ENCODE assay signal across 9 cellular contexts in genomic region chr2:176454893-176455810, GRCh38.
A peak's percentile ranks its signal among the peaks of the same experiment; 100 is the strongest.
DNase-seq lines count a peak whose midpoint lies in the region; ATAC-seq, FAIRE-seq and TF ChIP-seq lines count a peak whose summit lies in the region.
"Had no signal": no experiment of that assay in that cellular context is flagged by ENCODE, and none has a peak within 500 bp of the region (broad histone marks: within the 10 kb centered on the region; RNA-seq: fewer than 3 reads in every experiment).

No MANE protein-coding gene starts in this region.

- H3K4me2 ChIP-seq in HepG2 (ENCODE audit: low read depth, low read length): no peak overlapping the region

- no peak overlapping the region for H2AFZ ChIP-seq in HepG2 (ENCODE audit: low read length)

- H3K27me3 Mint-ChIP-seq in chondrocyte (ENCODE audit: low read depth): peaks cover 59% of the 10 kb centered on the region

- WGBS in HepG2 (ENCODE audit: low lambda C conversion rate): under 1% methylated on average over 11 of the region's 11 CpGs

- POLR2A ChIA-PET in HepG2 (lab: Yijun Ruan, JAX): interaction anchor here (0.7 to 1.3 kb wide), 4 partner anchors 9 to 315 kb away, joined by 3 to 4 read pairs (median 3); partner anchors contain the start of gene MTX2

- H3K79me2 ChIP-seq in HepG2 (ENCODE audit: insufficient read depth, low read length): no peaks in the 10 kb centered on the region

- H3K36me3 ChIP-seq in HepG2 (replicated peaks in 1 of 2; ENCODE audit: control insufficient read depth in 1 of 2, insufficient read depth in 2 of 2, low read length in 2 of 2): no peaks in the 10 kb centered on the region

- no peak overlapping the region for H3K4me3 ChIP-seq in HepG2 (replicated peaks in 1 of 3; ENCODE audit: insufficient read depth in 1 of 3, low read depth in 2 of 3, low read length in 3 of 3)

- H3K27me3 ChIP-seq in HepG2 (ENCODE audit: control insufficient read depth in 1 of 2, insufficient read depth in 2 of 2, low read length in 2 of 2): peaks cover 2 to 4% of the 10 kb centered on the region in 2 experiments; a peak in 1 of 5 replicates

- no peaks in the 10 kb centered on the region for H3K9me3 ChIP-seq in HepG2 (ENCODE audit: low read length)

- no peak overlapping the region for H3K4me3 Mint-ChIP-seq in chondrocyte (ENCODE audit: unreplicated experiment)

- peak; percentile 72 for DNase-seq in EL
- DNase-seq in NCI-H226: peak; percentile 35
- DNase-seq in activated CD4-positive, CD25-positive, alpha-beta regulatory T cell treated with anti-CD3 and anti-CD28 coated beads, Interleukin-2, amount 50 U/mL, for 72 hours: peak; percentile 84
- no peak for DNase-seq in chondrocyte (ENCODE audit: low spot score)
- DNase-seq in HepG2 (ENCODE audit: low spot score): peak; percentile 58
- DNase-seq in stimulated activated CD4-positive, alpha-beta T cell treated with anti-CD3 and anti-CD28 coated beads, Interleukin-4, amount 100 ng/mL, for 4 hours: peak; percentile 62 to 82

- TF ChIP-seq RAD21 in HepG2 (CRISPR knock-in tag; IDR thresholded peaks at IDR 0.05): peak; percentile 82

- in situ Hi-C loops in HepG2 (cut with HindIII; ENCODE audit: extremely low pct_ligation_motif_present, low pct_unique_long_range_greater_than_20kb): loop anchor here (5.0 to 10.0 kb wide), 2 partner anchors 180 to 313 kb away; no protein-coding TSS in a partner anchor

- H3K4me1 Mint-ChIP-seq in chondrocyte (ENCODE audit: low read depth): no peaks in the 10 kb centered on the region

- no peaks in the 10 kb centered on the region for H3K9me3 Mint-ChIP-seq in chondrocyte (ENCODE audit: low read depth)

- CTCF ChIA-PET in HepG2 (lab: Yijun Ruan, JAX; ENCODE audit: low intra/inter-chr PET ratio, low total read pairs): interaction anchor here (0.8 to 5.7 kb wide), 3 partner anchors 197 to 328 kb away, joined by 3 to 83 read pairs (median 14); no protein-coding TSS in a partner anchor

- no peak overlapping the region for H3K27ac ChIP-seq in HepG2 (ENCODE audit: extremely low read length, insufficient read depth, low read length)
- H3K27ac ChIP-seq: epithelial cell of prostate had no signal

- no peak overlapping the region for H3K9ac ChIP-seq in HepG2 (ENCODE audit: insufficient read depth, low read depth, low read length)

- TF ChIP-seq POLR2A in HepG2 (IDR thresholded peaks at IDR 0.05; ENCODE audit: insufficient read depth in 1 of 2, low read depth in 2 of 2, low read length in 2 of 2): no peak

- ATAC-seq in HG03064 (IDR thresholded peaks at IDR 0.05; ENCODE audit: low read depth, unreplicated experiment) (peak; percentile 67), HepG2 (peak; percentile 83), HG02981 (IDR thresholded peaks at IDR 0.05; ENCODE audit: unreplicated experiment) (no peak)

- peak; percentile 85 for FAIRE-seq in HepG2 (lab: Jason Lieb, UNC)

- no peaks in the 10 kb centered on the region for H4K20me1 ChIP-seq in HepG2 (ENCODE audit: insufficient read depth, low read length)

- H3K4me1 ChIP-seq in HepG2 (ENCODE audit: insufficient read depth, low read length): no peaks in the 10 kb centered on the region

- H3K27ac Mint-ChIP-seq in chondrocyte (ENCODE audit: unreplicated experiment): no peak overlapping the region

- intact Hi-C loops in HepG2 (cut with micrococcal nuclease; ENCODE audit: unreplicated experiment): loop anchor here (1.0 to 2.0 kb wide), 2 partner anchors 184 to 315 kb away; no protein-coding TSS in a partner anchor

- no peaks in the 10 kb centered on the region for H3K36me3 Mint-ChIP-seq in chondrocyte (ENCODE audit: low read depth)

- TF ChIP-seq CTCF in chondrocyte (IDR thresholded peaks at IDR 0.05): peak; percentile 94
- peak; percentile 83 for TF ChIP-seq CTCF in HepG2 (CRISPR knock-in tag; IDR thresholded peaks at IDR 0.05)

- no TSS peak for BruUV-seq in HepG2 (replicated peaks; lab: Mats Ljungman, UMichigan)

- TF ChIP-seq EP300 in HepG2 (IDR thresholded peaks at IDR 0.05; ENCODE audit: low read depth in 2 of 2, low read length in 2 of 2): no peak
- no peak for TF ChIP-seq EP300 in HepG2 (CRISPR knock-in tag; IDR thresholded peaks at IDR 0.05; ENCODE audit: borderline replicate concordance)

TF ChIP-seq in HepG2, 621 proteins besides CTCF, POLR2A, EP300 and RAD21 (continues in another document):
- no peak for TF ChIP-seq ZNF232 (CRISPR knock-in tag; IDR thresholded peaks at IDR 0.05; ENCODE audit: borderline replicate concordance)
- no peak for TF ChIP-seq ZKSCAN1 (IDR thresholded peaks at IDR 0.05; ENCODE audit: low read length)
- no peak for TF ChIP-seq TOE1 (CRISPR knock-in tag; IDR thresholded peaks at IDR 0.05)
- TF ChIP-seq SMC3 (IDR thresholded peaks at IDR 0.05; ENCODE audit: low read length): peak; percentile 98
- TF ChIP-seq ZBTB7A (CRISPR knock-in tag; IDR thresholded peaks at IDR 0.05): no peak
- TF ChIP-seq ZNF577 (CRISPR knock-in tag; IDR thresholded peaks at IDR 0.05; ENCODE audit: borderline replicate concordance, low read depth): no peak
- peak; percentile 51; the same call in 1 of the 2 replicates for TF ChIP-seq IKZF5 (CRISPR knock-in tag; IDR thresholded peaks at IDR 0.05)
- 0 out of 2 replicates have a peak, but pooled peaks have one; percentile 30 for TF ChIP-seq ZNF614 (CRISPR knock-in tag; IDR thresholded peaks at IDR 0.05; ENCODE audit: borderline replicate concordance)
- peak; percentile 89 for TF ChIP-seq STAG1 (CRISPR knock-in tag; IDR thresholded peaks at IDR 0.05)
- TF ChIP-seq KLF6 (CRISPR knock-in tag; IDR thresholded peaks at IDR 0.05): no peak
- TF ChIP-seq NFIC (IDR thresholded peaks at IDR 0.05; ENCODE audit: low read length): no peak
- TF ChIP-seq YEATS2 (CRISPR knock-in tag; IDR thresholded peaks at IDR 0.05; ENCODE audit: borderline replicate concordance): 0 out of 2 replicates have a peak, but pooled peaks have one; percentile 28
- TF ChIP-seq ZBTB25 (CRISPR knock-in tag; IDR thresholded peaks at IDR 0.05): 0 out of 2 replicates have a peak, but pooled peaks have one; percentile 37
- no peak for TF ChIP-seq PCBP2 (optimal IDR thresholded peaks at IDR 0.05; ENCODE audit: low read depth, low read length, poor library complexity, severe bottlenecking)
- TF ChIP-seq FLYWCH1 (CRISPR knock-in tag; IDR thresholded peaks at IDR 0.05): no peak
- no peak for TF ChIP-seq MEIS2 (CRISPR knock-in tag; IDR thresholded peaks at IDR 0.05)
- 0 out of 2 replicates have a peak, but pooled peaks have one; percentile 46 for TF ChIP-seq ZSCAN9 (CRISPR knock-in tag; IDR thresholded peaks at IDR 0.05; ENCODE audit: borderline replicate concordance)
- TF ChIP-seq ZNF276 (CRISPR knock-in tag; IDR thresholded peaks at IDR 0.05; ENCODE audit: low read depth): no peak
- TF ChIP-seq ZNF317 (CRISPR knock-in tag; IDR thresholded peaks at IDR 0.05): no peak
- TF ChIP-seq FOXA3 (CRISPR knock-in tag; IDR thresholded peaks at IDR 0.05): peak; percentile 28; the same call in 1 of the 2 replicates
- TF ChIP-seq TFAP4 (IDR thresholded peaks at IDR 0.05; ENCODE audit: borderline replicate concordance, low read depth): no peak
- TF ChIP-seq TMF1 (CRISPR knock-in tag; IDR thresholded peaks at IDR 0.05; ENCODE audit: low read depth): no peak
